Comparison of ENCODE assay signal across 2 cellular contexts in genomic region chr17:81440511-81441244, GRCh38.
A peak's percentile ranks its signal among the peaks of the same experiment; 100 is the strongest.
TF ChIP-seq lines count a peak whose summit lies in the region.

No MANE protein-coding gene starts in this region.

TF ChIP-seq in SK-N-SH, 30 proteins besides CTCF, POLR2A, EP300 and RAD21 (continued from another document):
- TF ChIP-seq SMC3 (IDR thresholded peaks at IDR 0.05; ENCODE audit: low read depth, low read length) = peak; percentile 66
- TF ChIP-seq TAF1 (IDR thresholded peaks at IDR 0.05; ENCODE audit: borderline replicate concordance, low read depth, low read length) = no peak
- TF ChIP-seq RXRA (IDR thresholded peaks at IDR 0.05; ENCODE audit: borderline replicate concordance, low read depth) = no peak

TF ChIP-seq in liver, 16 proteins besides CTCF, POLR2A, EP300 and RAD21 (continued from another document):
- TF ChIP-seq JUND (IDR thresholded peaks at IDR 0.05) = no peak
- TF ChIP-seq NR2F2 (IDR thresholded peaks at IDR 0.05) = no peak
- no peak for TF ChIP-seq FOXA1 (IDR thresholded peaks at IDR 0.05)
- no peak for TF ChIP-seq ATF3 (IDR thresholded peaks at IDR 0.05)
- TF ChIP-seq GABPA (IDR thresholded peaks at IDR 0.05 in 1 of 2, conservative IDR thresholded peaks at IDR 0.05 in 1 of 2) = no peak
- no peak for TF ChIP-seq HNF4G (IDR thresholded peaks at IDR 0.05)
- TF ChIP-seq SP1 (IDR thresholded peaks at IDR 0.05) = no peak
